Comparison of ENCODE assay signal across 15 cellular contexts in the genomic region with DNA sequence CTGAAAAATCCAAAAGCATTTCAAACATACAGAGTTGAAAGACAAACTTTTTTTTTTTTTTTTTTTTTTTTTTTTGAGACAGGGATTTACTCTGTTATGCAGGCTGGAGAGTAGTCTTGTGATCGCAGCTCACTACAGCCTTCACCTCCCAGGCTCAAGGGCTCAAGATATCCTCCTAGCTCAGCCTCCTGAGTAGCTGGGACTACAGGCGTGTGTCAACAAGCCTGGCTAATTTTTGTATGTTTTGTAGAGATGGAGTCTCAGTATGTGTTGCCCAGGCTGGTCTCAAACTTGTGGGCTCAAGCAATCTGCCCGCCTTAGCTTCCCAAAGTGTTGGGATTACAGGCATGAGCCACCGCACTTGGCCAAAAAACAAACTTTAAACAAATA.
DNase-seq lines count a peak whose midpoint lies in the region; FAIRE-seq and TF ChIP-seq lines count a peak whose summit lies in the region.
"Had no signal": no experiment of that assay in that cellular context is flagged by ENCODE, and none has a peak within 500 bp of the region (broad histone marks: within the 10 kb centered on the region; RNA-seq: fewer than 3 reads in every experiment).

No MANE protein-coding gene starts in this region.

- intact Hi-C loops in stomach (cut with DNase I; ENCODE audit: low total_unique reads), result loop anchor here (10.0 kb wide), 1 partner anchor 72 kb away; no protein-coding TSS in a partner anchor

- no peak overlapping the region for H3K9ac ChIP-seq in H1 (replicated peaks in 1 of 4; ENCODE audit: extremely low read depth in 1 of 4, low read depth in 3 of 4, low read length in 3 of 4)
- no peak overlapping the region for H3K9ac ChIP-seq in mesenchymal stem cell (ENCODE audit: low read length)

- DNase-seq in DMS79 treated with DMSO at 0.1 percent for 48 hours (lab: John Stamatoyannopoulos, UW) (peak; percentile 74), NCI-H510A treated with DMSO at 0.1 percent for 48 hours (lab: John Stamatoyannopoulos, UW) (peak; percentile 65), H1 (ENCODE audit: low read depth in 1 of 2, low spot score in 2 of 2) (no peak), mesenchymal stem cell (no peak), stomach (no peak), NCI-H1048 (lab: John Stamatoyannopoulos, UW) (no peak), HuH-7.5 (ENCODE audit: low spot score) (no peak), SHP77 (lab: John Stamatoyannopoulos, UW) (no peak)
- DNase-seq: COR-L47, NCI-H146, NCI-H2107, OCI-M1, SW 1271 had no signal

- no peak overlapping the region for H2BK20ac ChIP-seq in H1 (ENCODE audit: low read length)

- FAIRE-seq in H1 (lab: Jason Lieb, UNC), result no peak

- TF ChIP-seq CTCF in H1 (IDR thresholded peaks at IDR 0.05; ENCODE audit: control extremely low read depth in 1 of 3, insufficient read depth in 1 of 3, low read depth in 1 of 3, low read length in 3 of 3), result no peak
- no peak for TF ChIP-seq CTCF in stomach (IDR thresholded peaks at IDR 0.05)

- H2AK5ac ChIP-seq in H1 (ENCODE audit: low read depth, low read length), result 0 out of 2 replicates have a peak overlapping the region, but pooled peaks have one; percentile 61
- H2AK5ac ChIP-seq in mesenchymal stem cell (ENCODE audit: low read length, severe bottlenecking), result peak overlapping the region; percentile 55

- H3K4me2 ChIP-seq in H1 (ENCODE audit: insufficient read depth in 1 of 2, low read depth in 2 of 2, low read length in 2 of 2), result no peak overlapping the region
- H3K4me2 ChIP-seq in mesenchymal stem cell (ENCODE audit: low read length, poor library complexity, severe bottlenecking), result no peak overlapping the region

- H2BK120ac ChIP-seq in H1 (replicated peaks; ENCODE audit: low read depth, low read length) (no peak overlapping the region), mesenchymal stem cell (ENCODE audit: low read depth, low read length) (no peak overlapping the region)

- TF ChIP-seq POLR2A in H1 (IDR thresholded peaks at IDR 0.05; ENCODE audit: control extremely low read depth in 1 of 2, low read depth in 2 of 2, low read length in 2 of 2), result no peak
- no peak for TF ChIP-seq POLR2A in stomach (IDR thresholded peaks at IDR 0.05)

- H4K20me1 ChIP-seq in H1 (replicated peaks in 1 of 2; ENCODE audit: control insufficient read depth in 1 of 2, insufficient read depth in 2 of 2, low read length in 2 of 2), result no peaks in the 10 kb centered on the region

- TF ChIP-seq RAD21 in H1 (IDR thresholded peaks at IDR 0.05 in 1 of 2, conservative IDR thresholded peaks at IDR 0.05 in 1 of 2; ENCODE audit: low read depth in 2 of 2, low read length in 2 of 2), result no peak

- H3K23me2 ChIP-seq in H1 (ENCODE audit: low read depth, low read length), result no peaks in the 10 kb centered on the region

- POLR2A ChIA-PET in H1 (lab: Charles Lee; ENCODE audit: partially characterized antibody), result interaction anchor here (0.7 kb wide), 2 partner anchors 130 to 191 kb away, joined by 3 to 4 read pairs; no protein-coding TSS in a partner anchor

- peak overlapping the region; percentile 81; the same call in 1 of the 2 replicates for H2BK15ac ChIP-seq in H1 (ENCODE audit: low read length)
- no peak overlapping the region for H2BK15ac ChIP-seq in mesenchymal stem cell (ENCODE audit: low read depth, poor library complexity, severe bottlenecking)

- no peak for TF ChIP-seq EP300 in H1 (IDR thresholded peaks at IDR 0.05; ENCODE audit: borderline replicate concordance in 1 of 2, low read depth in 2 of 2, low read length in 2 of 2)
- no peak for TF ChIP-seq EP300 in stomach (IDR thresholded peaks at IDR 0.05)

- no peak overlapping the region for H3K56ac ChIP-seq in H1 (replicated peaks; ENCODE audit: insufficient read length, low read depth, low read length)

- H3K18ac ChIP-seq in H1 (ENCODE audit: extremely low read depth, low read length) (no peak overlapping the region), mesenchymal stem cell (ENCODE audit: low read depth in 1 of 2, low read length in 2 of 2) (no peak overlapping the region)

- H4K5ac ChIP-seq in H1 (ENCODE audit: insufficient read length, low read depth, low read length), result no peak overlapping the region

- no peaks in the 10 kb centered on the region for H3K79me1 ChIP-seq in H1 (ENCODE audit: low read depth, low read length)
- H3K79me1 ChIP-seq in mesenchymal stem cell (replicated peaks; ENCODE audit: low read length, poor library complexity, severe bottlenecking), result no peaks in the 10 kb centered on the region

- H3K9me3 ChIP-seq in H1 (ENCODE audit: insufficient read depth in 2 of 2, low read depth in 1 of 2, low read length in 1 of 2) (no peaks in the 10 kb centered on the region), mesenchymal stem cell (ENCODE audit: control insufficient read depth, low read length) (no peaks in the 10 kb centered on the region), stomach (no peaks in the 10 kb centered on the region)
- H3K9me3 ChIP-seq: HAP-1, SJSA1 had no signal

- no peak overlapping the region for H3K27ac ChIP-seq in H1 (ENCODE audit: low read depth, low read length)
- H3K27ac ChIP-seq in mesenchymal stem cell (ENCODE audit: low read length, poor library complexity, severe bottlenecking), result no peak overlapping the region
- H3K27ac ChIP-seq in stomach, result no peak overlapping the region
- H3K27ac ChIP-seq: SJSA1 had no signal

- H3K4me1 ChIP-seq in H1 (replicated peaks in 1 of 4; ENCODE audit: control insufficient read depth in 3 of 4, insufficient read depth in 4 of 4, low read length in 3 of 4) (peaks cover 5 to 11% (median 6%) of the 10 kb centered on the region in 4 experiments; a peak in 6 of 7 replicates), mesenchymal stem cell (ENCODE audit: control insufficient read depth, insufficient read depth, low read depth, low read length) (peaks cover 8% of the 10 kb centered on the region), stomach (peaks cover 3 to 9% (median 7%) of the 10 kb centered on the region in 4 donors)

- H3K79me2 ChIP-seq in H1 (ENCODE audit: control insufficient read depth in 1 of 2, insufficient read depth in 2 of 2, low read length in 2 of 2), result no peaks in the 10 kb centered on the region

- 81% methylated on average over 4 of the region's 4 CpGs; no CpG with 5 or more reads in 1 of the 2 experiments for WGBS in H1 (ENCODE audit: extremely low coverage in 1 of 2, insufficient coverage in 1 of 2, insufficient read length in 1 of 2, insufficient replicate concordance in 2 of 2, low coverage in 1 of 2, low lambda C conversion rate in 2 of 2, missing lambda C conversion rate in 1 of 2), 2 experiments
- WGBS in mesenchymal stem cell, result 63% methylated on average over 1 of the region's 4 CpGs
- 82 to 93% (median 88%) methylated on average over 4 of the region's 4 CpGs for WGBS in stomach, 5 donors

- H2BK5ac ChIP-seq in H1 (ENCODE audit: low read depth, low read length), result no peak overlapping the region
- H2BK5ac ChIP-seq in mesenchymal stem cell (ENCODE audit: low read depth, low read length, poor library complexity, severe bottlenecking), result no peak overlapping the region

- H3K14ac ChIP-seq in H1 (ENCODE audit: insufficient read length) (no peak overlapping the region), mesenchymal stem cell (ENCODE audit: low read length in 2 of 2) (no peak overlapping the region)

- H3K27me3 ChIP-seq in H1 (replicated peaks in 1 of 4; ENCODE audit: control insufficient read depth in 3 of 4, extremely low read depth in 1 of 4, insufficient read depth in 3 of 4, low read length in 3 of 4) (no peaks in the 10 kb centered on the region), mesenchymal stem cell (ENCODE audit: control insufficient read depth in 1 of 2, insufficient read depth in 1 of 2, low read length in 2 of 2) (no peaks in the 10 kb centered on the region), stomach (no peaks in the 10 kb centered on the region)
- H3K27me3 ChIP-seq: SJSA1 had no signal

- H3K4me3 ChIP-seq in H1 (ENCODE audit: extremely low read depth in 1 of 4, insufficient read depth in 2 of 4, low read depth in 3 of 4, low read length in 4 of 4) (no peak overlapping the region), mesenchymal stem cell (ENCODE audit: insufficient read depth in 1 of 2, low read depth in 1 of 2, low read length in 2 of 2) (no peak overlapping the region), stomach (no peak overlapping the region)
- H3K4me3 ChIP-seq: HAP-1, SJSA1 had no signal

- H3K36me3 ChIP-seq in H1 (ENCODE audit: control insufficient read depth in 2 of 4, insufficient read depth in 4 of 4, low read length in 3 of 4) (no peaks in the 10 kb centered on the region), mesenchymal stem cell (ENCODE audit: control insufficient read depth in 1 of 2, insufficient read depth in 2 of 2, low read depth in 1 of 2, low read length in 2 of 2) (no peaks in the 10 kb centered on the region), stomach (no peaks in the 10 kb centered on the region)
- H3K36me3 ChIP-seq: HAP-1, SJSA1 had no signal

- H4K8ac ChIP-seq in H1 (ENCODE audit: extremely low read depth, insufficient read depth, low read length) (no peak overlapping the region), mesenchymal stem cell (ENCODE audit: low read length) (no peak overlapping the region)

- H3K23ac ChIP-seq in H1 (ENCODE audit: insufficient read length) (no peak overlapping the region), mesenchymal stem cell (ENCODE audit: low read length in 2 of 2) (no peak overlapping the region)

- no peak overlapping the region for H4K91ac ChIP-seq in H1 (replicated peaks; ENCODE audit: insufficient read length, low read length)
- H4K91ac ChIP-seq in mesenchymal stem cell (ENCODE audit: low read length), result no peak overlapping the region

- H3K4ac ChIP-seq in H1 (replicated peaks; ENCODE audit: insufficient read length, low read depth, low read length), result no peak overlapping the region
- H3K4ac ChIP-seq in mesenchymal stem cell (ENCODE audit: low read depth in 1 of 2, low read length in 2 of 2), result no peak overlapping the region

- H2BK12ac ChIP-seq in H1 (ENCODE audit: low read depth, low read length) (no peak overlapping the region), mesenchymal stem cell (ENCODE audit: low read length in 2 of 2) (no peak overlapping the region)

- H2AFZ ChIP-seq in H1 (ENCODE audit: low read length) (no peak overlapping the region), mesenchymal stem cell (ENCODE audit: low read depth, low read length) (no peak overlapping the region)

- CTCF ChIA-PET in H1 (lab: Charles Lee; ENCODE audit: partially characterized antibody), result interaction anchor here (0.7 to 2.2 kb wide), 6 partner anchors 13 to 116 kb away, joined by 3 to 13 read pairs (median 4); no protein-coding TSS in a partner anchor

TF ChIP-seq in H1, 55 proteins besides CTCF, POLR2A, EP300 and RAD21:
- TF ChIP-seq SUZ12 (IDR thresholded peaks at IDR 0.05; ENCODE audit: low read length) (no peak), SP1 (IDR thresholded peaks at IDR 0.05; ENCODE audit: low read depth, low read length) (no peak), PHF8 (conservative IDR thresholded peaks at IDR 0.05; ENCODE audit: low read depth, low read length) (no peak)
TF ChIP-seq in H1: peak in this region for 0.

Comparison
In these comparisons a context has a peak if more than half of its experiments do, and no peak if none do; other contexts are left out.
1. DNase-seq: peak in DMS79 treated with DMSO at 0.1 percent for 48 hours (single experiment) and NCI-H510A treated with DMSO at 0.1 percent for 48 hours (single experiment); none in H1 (0 of 2), mesenchymal stem cell (single experiment), stomach (single experiment), NCI-H1048 (single experiment), HuH-7.5 (single experiment) and SHP77 (0 of 2).